Comparison of ENCODE assay signal across 2 cellular contexts in the genomic region with DNA sequence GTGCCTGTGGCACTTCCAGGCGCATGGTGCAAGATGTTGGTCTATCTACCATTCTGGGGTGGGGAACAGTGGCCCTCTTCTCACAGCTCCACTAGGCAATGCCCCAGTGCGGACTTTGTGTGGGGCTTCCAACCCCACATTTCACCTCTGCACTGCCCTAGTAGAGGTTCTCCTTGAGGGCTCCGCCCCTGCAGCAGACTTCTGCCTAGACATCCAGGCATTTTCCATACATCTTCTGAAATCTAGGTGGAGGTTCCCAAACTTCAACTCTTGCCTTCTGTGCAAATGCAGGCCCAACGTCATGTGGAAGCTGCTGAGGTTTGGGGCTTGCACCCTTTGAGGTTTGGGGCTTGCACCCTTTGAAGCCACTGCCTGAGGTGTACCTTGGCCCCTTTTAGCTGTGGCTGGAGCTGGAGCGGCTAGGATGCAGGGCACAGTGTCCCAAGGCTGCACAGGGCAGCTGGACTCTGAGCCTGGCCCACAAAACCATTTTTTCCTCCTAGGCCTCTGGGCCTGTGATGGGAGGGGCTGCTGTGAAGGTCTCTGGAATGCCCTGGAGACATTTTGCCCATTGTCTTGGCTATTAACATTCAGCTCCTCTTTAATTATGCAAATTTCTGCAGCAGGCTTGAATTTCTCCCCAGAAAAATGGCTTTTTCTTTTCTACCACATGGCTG.
TF ChIP-seq lines count a peak whose summit lies in the region.

No MANE protein-coding gene starts in this region.

TF ChIP-seq in HCT116, 20 proteins besides CTCF, POLR2A, EP300 and RAD21:
- TF ChIP-seq ZBTB33 (IDR thresholded peaks at IDR 0.05; ENCODE audit: extremely low read depth, insufficient replicate concordance, low read length) (no peak), SP1 (IDR thresholded peaks at IDR 0.05; ENCODE audit: low read depth) (no peak), ZFX (IDR thresholded peaks at IDR 0.05) (no peak), JUND (IDR thresholded peaks at IDR 0.05) (no peak), CBX3 (IDR thresholded peaks at IDR 0.05; ENCODE audit: low read depth) (peak; percentile 46; the same call in 1 of the 2 replicates), CEBPB (IDR thresholded peaks at IDR 0.05; ENCODE audit: low read depth) (no peak), ELF1 (IDR thresholded peaks at IDR 0.05; ENCODE audit: borderline replicate concordance, low read depth) (no peak)

TF ChIP-seq in H1, 55 proteins besides CTCF, POLR2A, EP300 and RAD21:
- TF ChIP-seq CBX5 (IDR thresholded peaks at IDR 0.05; ENCODE audit: low read depth, low read length) (peak; percentile 89; the same call in 1 of the 2 replicates), SP2 (IDR thresholded peaks at IDR 0.05; ENCODE audit: low read length) (no peak), GABPA (IDR thresholded peaks at IDR 0.05; ENCODE audit: borderline replicate concordance, insufficient read depth, low read length) (no peak), EZH2 (IDR thresholded peaks at IDR 0.05; ENCODE audit: low read depth, low read length, severe bottlenecking) (no peak)
- TF ChIP-seq, protein P1, sequence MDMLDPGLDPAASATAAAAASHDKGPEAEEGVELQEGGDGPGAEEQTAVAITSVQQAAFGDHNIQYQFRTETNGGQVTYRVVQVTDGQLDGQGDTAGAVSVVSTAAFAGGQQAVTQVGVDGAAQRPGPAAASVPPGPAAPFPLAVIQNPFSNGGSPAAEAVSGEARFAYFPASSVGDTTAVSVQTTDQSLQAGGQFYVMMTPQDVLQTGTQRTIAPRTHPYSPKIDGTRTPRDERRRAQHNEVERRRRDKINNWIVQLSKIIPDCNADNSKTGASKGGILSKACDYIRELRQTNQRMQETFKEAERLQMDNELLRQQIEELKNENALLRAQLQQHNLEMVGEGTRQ (IDR thresholded peaks at IDR 0.05; ENCODE audit: low read length) = no peak
